1 cellular context compared by ENCODE assay signal in genomic region chr1:31376374-31377134, GRCh38.
TF ChIP-seq lines count a peak whose summit lies in the region.

No MANE protein-coding gene starts in this region.

TF ChIP-seq in GM23338, 12 proteins besides CTCF, POLR2A, EP300 and RAD21 (continued from another document):
- TF ChIP-seq, protein P1, sequence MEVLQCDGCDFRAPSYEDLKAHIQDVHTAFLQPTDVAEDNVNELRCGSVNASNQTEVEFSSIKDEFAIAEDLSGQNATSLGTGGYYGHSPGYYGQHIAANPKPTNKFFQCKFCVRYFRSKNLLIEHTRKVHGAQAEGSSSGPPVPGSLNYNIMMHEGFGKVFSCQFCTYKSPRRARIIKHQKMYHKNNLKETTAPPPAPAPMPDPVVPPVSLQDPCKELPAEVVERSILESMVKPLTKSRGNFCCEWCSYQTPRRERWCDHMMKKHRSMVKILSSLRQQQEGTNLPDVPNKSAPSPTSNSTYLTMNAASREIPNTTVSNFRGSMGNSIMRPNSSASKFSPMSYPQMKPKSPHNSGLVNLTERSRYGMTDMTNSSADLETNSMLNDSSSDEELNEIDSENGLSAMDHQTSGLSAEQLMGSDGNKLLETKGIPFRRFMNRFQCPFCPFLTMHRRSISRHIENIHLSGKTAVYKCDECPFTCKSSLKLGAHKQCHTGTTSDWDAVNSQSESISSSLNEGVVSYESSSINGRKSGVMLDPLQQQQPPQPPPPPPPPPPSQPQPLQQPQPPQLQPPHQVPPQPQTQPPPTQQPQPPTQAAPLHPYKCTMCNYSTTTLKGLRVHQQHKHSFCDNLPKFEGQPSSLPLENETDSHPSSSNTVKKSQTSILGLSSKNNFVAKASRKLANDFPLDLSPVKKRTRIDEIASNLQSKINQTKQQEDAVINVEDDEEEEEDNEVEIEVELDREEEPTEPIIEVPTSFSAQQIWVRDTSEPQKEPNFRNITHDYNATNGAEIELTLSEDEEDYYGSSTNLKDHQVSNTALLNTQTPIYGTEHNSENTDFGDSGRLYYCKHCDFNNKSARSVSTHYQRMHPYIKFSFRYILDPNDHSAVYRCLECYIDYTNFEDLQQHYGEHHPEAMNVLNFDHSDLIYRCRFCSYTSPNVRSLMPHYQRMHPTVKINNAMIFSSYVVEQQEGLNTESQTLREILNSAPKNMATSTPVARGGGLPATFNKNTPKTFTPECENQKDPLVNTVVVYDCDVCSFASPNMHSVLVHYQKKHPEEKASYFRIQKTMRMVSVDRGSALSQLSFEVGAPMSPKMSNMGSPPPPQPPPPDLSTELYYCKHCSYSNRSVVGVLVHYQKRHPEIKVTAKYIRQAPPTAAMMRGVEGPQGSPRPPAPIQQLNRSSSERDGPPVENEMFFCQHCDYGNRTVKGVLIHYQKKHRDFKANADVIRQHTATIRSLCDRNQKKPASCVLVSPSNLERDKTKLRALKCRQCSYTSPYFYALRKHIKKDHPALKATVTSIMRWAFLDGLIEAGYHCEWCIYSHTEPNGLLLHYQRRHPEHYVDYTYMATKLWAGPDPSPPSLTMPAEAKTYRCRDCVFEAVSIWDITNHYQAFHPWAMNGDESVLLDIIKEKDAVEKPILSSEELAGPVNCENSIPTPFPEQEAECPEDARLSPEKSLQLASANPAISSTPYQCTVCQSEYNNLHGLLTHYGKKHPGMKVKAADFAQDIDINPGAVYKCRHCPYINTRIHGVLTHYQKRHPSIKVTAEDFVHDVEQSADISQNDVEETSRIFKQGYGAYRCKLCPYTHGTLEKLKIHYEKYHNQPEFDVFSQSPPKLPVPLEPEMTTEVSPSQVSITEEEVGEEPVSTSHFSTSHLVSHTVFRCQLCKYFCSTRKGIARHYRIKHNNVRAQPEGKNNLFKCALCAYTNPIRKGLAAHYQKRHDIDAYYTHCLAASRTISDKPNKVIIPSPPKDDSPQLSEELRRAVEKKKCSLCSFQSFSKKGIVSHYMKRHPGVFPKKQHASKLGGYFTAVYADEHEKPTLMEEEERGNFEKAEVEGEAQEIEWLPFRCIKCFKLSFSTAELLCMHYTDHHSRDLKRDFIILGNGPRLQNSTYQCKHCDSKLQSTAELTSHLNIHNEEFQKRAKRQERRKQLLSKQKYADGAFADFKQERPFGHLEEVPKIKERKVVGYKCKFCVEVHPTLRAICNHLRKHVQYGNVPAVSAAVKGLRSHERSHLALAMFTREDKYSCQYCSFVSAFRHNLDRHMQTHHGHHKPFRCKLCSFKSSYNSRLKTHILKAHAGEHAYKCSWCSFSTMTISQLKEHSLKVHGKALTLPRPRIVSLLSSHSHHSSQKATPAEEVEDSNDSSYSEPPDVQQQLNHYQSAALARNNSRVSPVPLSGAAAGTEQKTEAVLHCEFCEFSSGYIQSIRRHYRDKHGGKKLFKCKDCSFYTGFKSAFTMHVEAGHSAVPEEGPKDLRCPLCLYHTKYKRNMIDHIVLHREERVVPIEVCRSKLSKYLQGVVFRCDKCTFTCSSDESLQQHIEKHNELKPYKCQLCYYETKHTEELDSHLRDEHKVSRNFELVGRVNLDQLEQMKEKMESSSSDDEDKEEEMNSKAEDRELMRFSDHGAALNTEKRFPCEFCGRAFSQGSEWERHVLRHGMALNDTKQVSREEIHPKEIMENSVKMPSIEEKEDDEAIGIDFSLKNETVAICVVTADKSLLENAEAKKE (CRISPR knock-in tag; IDR thresholded peaks at IDR 0.05), result no peak
- TF ChIP-seq, protein P2, sequence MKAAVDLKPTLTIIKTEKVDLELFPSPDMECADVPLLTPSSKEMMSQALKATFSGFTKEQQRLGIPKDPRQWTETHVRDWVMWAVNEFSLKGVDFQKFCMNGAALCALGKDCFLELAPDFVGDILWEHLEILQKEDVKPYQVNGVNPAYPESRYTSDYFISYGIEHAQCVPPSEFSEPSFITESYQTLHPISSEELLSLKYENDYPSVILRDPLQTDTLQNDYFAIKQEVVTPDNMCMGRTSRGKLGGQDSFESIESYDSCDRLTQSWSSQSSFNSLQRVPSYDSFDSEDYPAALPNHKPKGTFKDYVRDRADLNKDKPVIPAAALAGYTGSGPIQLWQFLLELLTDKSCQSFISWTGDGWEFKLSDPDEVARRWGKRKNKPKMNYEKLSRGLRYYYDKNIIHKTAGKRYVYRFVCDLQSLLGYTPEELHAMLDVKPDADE (IDR thresholded peaks at IDR 0.05), result no peak
- TF ChIP-seq POLR2AphosphoS5 (IDR thresholded peaks at IDR 0.05; ENCODE audit: low read depth) (no peak), ZNF331 (CRISPR knock-in tag; IDR thresholded peaks at IDR 0.05; ENCODE audit: low read depth) (no peak), EZH2phosphoT487 (IDR thresholded peaks at IDR 0.05; ENCODE audit: unreplicated experiment) (no peak), STAT1 (IDR thresholded peaks at IDR 0.05; ENCODE audit: unreplicated experiment) (no peak), NANOG (IDR thresholded peaks at IDR 0.05; ENCODE audit: borderline replicate concordance) (no peak)
